ENCODE assay signal across 11 cellular contexts in genomic region chr19:13872339-13872694, GRCh38. TPM values are rescaled to one million over a fixed set of nuclear protein-coding genes. Genes with fewer than 3 reads are reported as not detected.
A peak's percentile ranks its signal among the peaks of the same experiment; 100 is the strongest.
DNase-seq lines count a peak whose midpoint lies in the region; ATAC-seq and TF ChIP-seq lines count a peak whose summit lies in the region.
"Had no signal": no experiment of that assay in that cellular context is flagged by ENCODE, and none has a peak within 500 bp of the region (broad histone marks: within the 10 kb centered on the region; RNA-seq: fewer than 3 reads in every experiment).

No MANE protein-coding gene starts in this region.

- H3K9me3 Mint-ChIP-seq in chondrocyte (ENCODE audit: low read depth): no peaks in the 10 kb centered on the region
- no peaks in the 10 kb centered on the region for H3K9me3 Mint-ChIP-seq in naive thymus-derived CD8-positive, alpha-beta T cell

- CTCF ChIA-PET in HCT116 (lab: Charles Lee): interaction anchor here (1.7 to 2.7 kb wide), 4 partner anchors 9 to 201 kb away, joined by 4 to 17 read pairs (median 9); no protein-coding TSS in a partner anchor

- H3K36me3 Mint-ChIP-seq in chondrocyte (ENCODE audit: low read depth): no peaks in the 10 kb centered on the region
- no peaks in the 10 kb centered on the region for H3K36me3 Mint-ChIP-seq in naive thymus-derived CD8-positive, alpha-beta T cell

- BruUV-seq in HCT116 (replicated peaks; lab: Mats Ljungman, UMichigan): no TSS peak

- H3K27ac Mint-ChIP-seq in chondrocyte (ENCODE audit: unreplicated experiment): peak overlapping the region; percentile 54
- H3K27ac Mint-ChIP-seq in naive thymus-derived CD8-positive, alpha-beta T cell: peak overlapping the region in 1 of 10 donors; percentile 69

- RAD21 ChIA-PET in HCT116 (lab: Charles Lee; ENCODE audit: low non-redundant PET in 1 of 2, low total read pairs in 2 of 2, uncharacterized antibody in 2 of 2, unreplicated experiment in 2 of 2): interaction anchor here (0.6 to 0.7 kb wide), 6 partner anchors 14 to 397 kb away, joined by 3 to 7 read pairs (median 4); no protein-coding TSS in a partner anchor

- TF ChIP-seq POLR2A in HCT116 (IDR thresholded peaks at IDR 0.05; ENCODE audit: borderline replicate concordance, extremely low read depth, insufficient read depth, insufficient read length) (no peak), GM18505 (IDR thresholded peaks at IDR 0.05; ENCODE audit: borderline replicate concordance, extremely low read depth, insufficient read depth, insufficient read length) (no peak)

- no peaks in the 10 kb centered on the region for H3K79me2 ChIP-seq in HCT116 (ENCODE audit: insufficient read depth, low read length)

- H3K4me1 ChIP-seq in BLaER1 (peaks cover 22% of the 10 kb centered on the region), HCT116 (ENCODE audit: control insufficient read depth in 1 of 2, insufficient read depth in 2 of 2, low read length in 2 of 2) (peaks cover 19 to 26% of the 10 kb centered on the region in 2 experiments)

- H3K4me1 Mint-ChIP-seq in chondrocyte (ENCODE audit: low read depth): peaks cover 3% of the 10 kb centered on the region
- peaks cover 10 to 27% (median 20%) of the 10 kb centered on the region in 4 donors for H3K4me1 Mint-ChIP-seq in naive thymus-derived CD8-positive, alpha-beta T cell

- no peak for TF ChIP-seq RAD21 in HCT116 (IDR thresholded peaks at IDR 0.05; ENCODE audit: low read depth)

- H3K36me3 ChIP-seq in BLaER1 (no peaks in the 10 kb centered on the region), HCT116 (ENCODE audit: control insufficient read depth in 1 of 2, insufficient read depth in 2 of 2, low read length in 2 of 2) (no peaks in the 10 kb centered on the region)

- POLR2A ChIA-PET in HCT116 (lab: Charles Lee): interaction anchor here (0.6 to 1.3 kb wide), 9 partner anchors 14 to 1350 kb away, joined by 3 to 8 read pairs (median 6); partner anchors contain the start of gene ZSWIM4
- POLR2A ChIA-PET in naive thymus-derived CD8-positive, alpha-beta T cell (lab: Charles Lee): interaction anchor here (0.6 to 1.2 kb wide), 3 partner anchors 10 to 479 kb away, joined by 3 read pairs; no protein-coding TSS in a partner anchor

- ATAC-seq in HCT116: 0 out of 2 replicates have a peak, but pooled peaks have one; percentile 1
- ATAC-seq in naive thymus-derived CD8-positive, alpha-beta T cell: no peak
- no peak for ATAC-seq in GM18907 (IDR thresholded peaks at IDR 0.05; ENCODE audit: unreplicated experiment)
- no peak for ATAC-seq in GM18505 (IDR thresholded peaks at IDR 0.05; ENCODE audit: unreplicated experiment)

- H3K9ac ChIP-seq in BLaER1: peak overlapping the region; percentile 50; the same call in 1 of the 2 replicates
- H3K9ac ChIP-seq in HCT116 (ENCODE audit: low read length): peak overlapping the region; percentile 62

- H4K20me1 ChIP-seq in BLaER1 (no peaks in the 10 kb centered on the region; the same call in 1 of the 2 replicates), HCT116 (ENCODE audit: insufficient read depth) (no peaks in the 10 kb centered on the region)

- no peaks in the 10 kb centered on the region for H3K9me3 ChIP-seq in BLaER1
- H3K9me3 ChIP-seq in HCT116 (ENCODE audit: control insufficient read depth in 1 of 2, insufficient read depth in 1 of 2, low read depth in 1 of 2, low read length in 2 of 2): no peaks in the 10 kb centered on the region

- H3K27ac ChIP-seq in BLaER1 (no peak overlapping the region), HCT116 (ENCODE audit: low read depth, low read length) (no peak overlapping the region; the same call in 1 of the 2 replicates)

- peak overlapping the region; percentile 77 for H2AFZ ChIP-seq in HCT116 (ENCODE audit: low read depth, low read length, poor library complexity, severe bottlenecking)

- TF ChIP-seq CTCF in HCT116 (IDR thresholded peaks at IDR 0.05 in 2 of 3, conservative IDR thresholded peaks at IDR 0.05 in 1 of 3; ENCODE audit: borderline replicate concordance in 1 of 3, insufficient read depth in 1 of 3, low read depth in 2 of 3, low read length in 2 of 3): no peak
- TF ChIP-seq CTCF in chondrocyte (IDR thresholded peaks at IDR 0.05): no peak

- H3K4me2 ChIP-seq in BLaER1: peak overlapping the region; percentile 75
- peak overlapping the region; percentile 87 for H3K4me2 ChIP-seq in HCT116 (ENCODE audit: low read length)

- H3K9me2 ChIP-seq in HCT116 (ENCODE audit: insufficient read depth): no peaks in the 10 kb centered on the region

- DNase-seq in HCT116 (ENCODE audit: low read depth, low spot score): no peak
- DNase-seq in chondrocyte (ENCODE audit: low spot score): no peak
- no peak for DNase-seq in naive thymus-derived CD8-positive, alpha-beta T cell
- DNase-seq in medulla oblongata (ENCODE audit: extremely low spot score): no peak
- no peak for DNase-seq in NCI-H1105 treated with DMSO at 0.1 percent for 48 hours (lab: John Stamatoyannopoulos, UW)
- DNase-seq: DMS79, GOT3, T-helper 9 cell had no signal

- intact Hi-C loops in HCT116 (cut with micrococcal nuclease): no loop called here

- peaks cover 18% of the 10 kb centered on the region for H3K27me3 ChIP-seq in BLaER1
- no peaks in the 10 kb centered on the region for H3K27me3 ChIP-seq in HCT116 (ENCODE audit: insufficient read depth, low read length)

- no peak overlapping the region for H3K4me3 Mint-ChIP-seq in chondrocyte (ENCODE audit: unreplicated experiment)
- peak overlapping the region; percentile 62 to 85 (median 77) for H3K4me3 Mint-ChIP-seq in naive thymus-derived CD8-positive, alpha-beta T cell

- no peaks in the 10 kb centered on the region for H3K27me3 Mint-ChIP-seq in chondrocyte (ENCODE audit: low read depth)
- peaks cover 0 to 27% (median 9%) of the 10 kb centered on the region in 5 donors for H3K27me3 Mint-ChIP-seq in naive thymus-derived CD8-positive, alpha-beta T cell

- H3K4me3 ChIP-seq in BLaER1: peak overlapping the region; percentile 63
- peak overlapping the region; percentile 45 to 58 for H3K4me3 ChIP-seq in HCT116 (replicated peaks in 1 of 2; ENCODE audit: low read depth in 1 of 2, low read length in 2 of 2)

TF ChIP-seq in HCT116, 20 proteins besides CTCF, POLR2A, EP300 and RAD21 (continues in another document):
- TF ChIP-seq YY1 (IDR thresholded peaks at IDR 0.05; ENCODE audit: extremely low read depth, insufficient replicate concordance, low read depth, low read length): no peak
- no peak for TF ChIP-seq ZNF274 (IDR thresholded peaks at IDR 0.05; ENCODE audit: low read depth, low read length)
- no peak for TF ChIP-seq JUND (IDR thresholded peaks at IDR 0.05)
- no peak for TF ChIP-seq SRF (IDR thresholded peaks at IDR 0.05; ENCODE audit: low read depth)
- TF ChIP-seq SP1 (IDR thresholded peaks at IDR 0.05; ENCODE audit: low read depth): no peak
- TF ChIP-seq TCF7L2 (IDR thresholded peaks at IDR 0.05; ENCODE audit: borderline replicate concordance, extremely low read depth, insufficient read depth, insufficient read length): no peak
- no peak for TF ChIP-seq ATF3 (IDR thresholded peaks at IDR 0.05)
- TF ChIP-seq ELF1 (IDR thresholded peaks at IDR 0.05; ENCODE audit: borderline replicate concordance, low read depth): no peak
- no peak for TF ChIP-seq ZFX (IDR thresholded peaks at IDR 0.05)
- no peak for TF ChIP-seq MAX (IDR thresholded peaks at IDR 0.05)
- TF ChIP-seq CEBPB (IDR thresholded peaks at IDR 0.05; ENCODE audit: low read depth): no peak
- TF ChIP-seq FOSL1 (IDR thresholded peaks at IDR 0.05; ENCODE audit: low read depth): no peak
- no peak for TF ChIP-seq EGR1 (IDR thresholded peaks at IDR 0.05; ENCODE audit: low read depth)
- TF ChIP-seq SIN3A (IDR thresholded peaks at IDR 0.05; ENCODE audit: low read depth): no peak
- no peak for TF ChIP-seq EZH2phosphoT487 (IDR thresholded peaks at IDR 0.05; ENCODE audit: borderline replicate concordance)
- TF ChIP-seq EZH2 (IDR thresholded peaks at IDR 0.05): no peak
- no peak for TF ChIP-seq CBX3 (IDR thresholded peaks at IDR 0.05; ENCODE audit: low read depth)
- no peak for TF ChIP-seq POLR2AphosphoS5 (IDR thresholded peaks at IDR 0.05; ENCODE audit: low read depth, low read length)

RNA-seq across cellular contexts. Expression of gene NANOS3, which starts 4.6 kb away (rescaled TPM):
- not detected for total RNA-seq in HCT116 (2021; ENCODE audit: unreplicated experiment)
- polyA plus RNA-seq in HCT116 (2012): 0.17 and 0.30 TPM in 2 replicates
- total RNA-seq in chondrocyte: 4.4 to 6.7 TPM (median 4.7 TPM) in 3 replicates
- total RNA-seq in naive thymus-derived CD8-positive, alpha-beta T cell: not detected
- polyA plus RNA-seq in naive thymus-derived CD8-positive, alpha-beta T cell: not detected

RNA-seq across cellular contexts. Expression of gene BRME1, which starts 33.6 kb away (rescaled TPM):
- 1.7 TPM for total RNA-seq in HCT116 (2021; ENCODE audit: unreplicated experiment)
- polyA plus RNA-seq in HCT116 (2012): 0.90 and 1.5 TPM in 2 replicates
- total RNA-seq in chondrocyte: 2.9 to 3.5 TPM (median 3.0 TPM) in 3 replicates
- total RNA-seq in naive thymus-derived CD8-positive, alpha-beta T cell: 1 to 10 TPM; 3.0 to 3.7 TPM
- polyA plus RNA-seq in naive thymus-derived CD8-positive, alpha-beta T cell: under 1 TPM; 0.49 to 0.94 (median 0.76) TPM

RNA-seq across cellular contexts. Expression of gene CC2D1A, which starts 33.7 kb away (rescaled TPM):
- total RNA-seq in HCT116 (2021; ENCODE audit: unreplicated experiment) (51.5 TPM), chondrocyte (33.7 to 42.9 TPM (median 35.2 TPM) in 3 replicates)
- polyA plus RNA-seq in HCT116 (2012): 37.9 and 39.1 TPM in 2 replicates
- total RNA-seq in naive thymus-derived CD8-positive, alpha-beta T cell: 10 to 100 TPM; 29.7 to 30.7 TPM
- polyA plus RNA-seq in naive thymus-derived CD8-positive, alpha-beta T cell: 10 to 100 TPM in 1 of 3 donors, 1 to 10 TPM in 2; 4.3 to 10.5 (median 5.5) TPM
